1 cellular context compared by ENCODE assay signal in genomic region chr7:139659922-139660316, GRCh38.
TF ChIP-seq lines count a peak whose summit lies in the region.

No MANE protein-coding gene starts in this region.

TF ChIP-seq in GM23338, 12 proteins besides CTCF, POLR2A, EP300 and RAD21 (continued from another document):
- TF ChIP-seq ZNF462 (CRISPR knock-in tag; IDR thresholded peaks at IDR 0.05) = no peak
- TF ChIP-seq NANOG (IDR thresholded peaks at IDR 0.05; ENCODE audit: borderline replicate concordance) = no peak
- TF ChIP-seq ETS1 (IDR thresholded peaks at IDR 0.05) = no peak
- TF ChIP-seq STAT1 (IDR thresholded peaks at IDR 0.05; ENCODE audit: unreplicated experiment) = no peak
- TF ChIP-seq ZNF114 (CRISPR knock-in tag; IDR thresholded peaks at IDR 0.05) = no peak
- no peak for TF ChIP-seq EZH2 (IDR thresholded peaks at IDR 0.05; ENCODE audit: low read depth, unreplicated experiment)
- TF ChIP-seq EZH2phosphoT487 (IDR thresholded peaks at IDR 0.05; ENCODE audit: unreplicated experiment) = no peak
- no peak for TF ChIP-seq JUNB (IDR thresholded peaks at IDR 0.05; ENCODE audit: unreplicated experiment)
- TF ChIP-seq POLR2AphosphoS5 (IDR thresholded peaks at IDR 0.05; ENCODE audit: low read depth) = no peak
- TF ChIP-seq REST (IDR thresholded peaks at IDR 0.05; ENCODE audit: unreplicated experiment) = no peak
- TF ChIP-seq ZNF331 (CRISPR knock-in tag; IDR thresholded peaks at IDR 0.05; ENCODE audit: low read depth) = no peak
